8 cellular contexts compared by ENCODE assay signal in genomic region chr6:159929819-159930218, GRCh38. TPM values are rescaled to one million over a fixed set of nuclear protein-coding genes. Genes with fewer than 3 reads are reported as not detected.
DNase-seq lines count a peak whose midpoint lies in the region; ATAC-seq, FAIRE-seq and TF ChIP-seq lines count a peak whose summit lies in the region.
"Had no signal": no experiment of that assay in that cellular context is flagged by ENCODE, and none has a peak within 500 bp of the region (broad histone marks: within the 10 kb centered on the region; RNA-seq: fewer than 3 reads in every experiment).

No MANE protein-coding gene starts in this region.

- TF ChIP-seq EP300 in H1 (IDR thresholded peaks at IDR 0.05; ENCODE audit: borderline replicate concordance in 1 of 2, low read depth in 2 of 2, low read length in 2 of 2), result no peak

- TF ChIP-seq RAD21 in H1 (IDR thresholded peaks at IDR 0.05 in 1 of 2, conservative IDR thresholded peaks at IDR 0.05 in 1 of 2; ENCODE audit: low read depth in 2 of 2, low read length in 2 of 2), result no peak

- H3K9me3 ChIP-seq in H1 (ENCODE audit: insufficient read depth in 2 of 2, low read depth in 1 of 2, low read length in 1 of 2), result no peaks in the 10 kb centered on the region
- peaks cover 1% of the 10 kb centered on the region; the same call in 1 of the 2 replicates for H3K9me3 ChIP-seq in OCI-LY7 (ENCODE audit: low read length)

- WGBS in H1 (ENCODE audit: extremely low coverage in 1 of 2, insufficient coverage in 1 of 2, insufficient read length in 1 of 2, insufficient replicate concordance in 2 of 2, low coverage in 1 of 2, low lambda C conversion rate in 2 of 2, missing lambda C conversion rate in 1 of 2), 2 experiments, result 88% methylated on average over 8 of the region's 8 CpGs; no CpG with 5 or more reads in 1 of the 2 experiments

- H3K4me3 ChIP-seq in H1 (ENCODE audit: extremely low read depth in 1 of 4, insufficient read depth in 2 of 4, low read depth in 3 of 4, low read length in 4 of 4), result no peak overlapping the region
- H3K4me3 ChIP-seq in OCI-LY7 (ENCODE audit: low read depth, low read length, poor library complexity, severe bottlenecking), result no peak overlapping the region

- DNase-seq in SW480 (ENCODE audit: low spot score) (peak; percentile 21), H1 (ENCODE audit: low read depth in 1 of 2, low spot score in 2 of 2) (no peak), OCI-LY7 (ENCODE audit: low spot score) (no peak)
- DNase-seq in stimulated activated CD8-positive, alpha-beta memory T cell treated with anti-CD3 and anti-CD28 coated beads, Interleukin-12 subunit alpha, Interleukin-12 subunit beta, amount 100 ng/mL, for 1 hour (ENCODE audit: low read depth), result peak; percentile 10

- ATAC-seq in GM18867 (IDR thresholded peaks at IDR 0.05; ENCODE audit: unreplicated experiment) (peak; percentile 58), HG02798 (IDR thresholded peaks at IDR 0.05; ENCODE audit: poor library complexity, unreplicated experiment) (peak; percentile 64), HG03571 (IDR thresholded peaks at IDR 0.05; ENCODE audit: unreplicated experiment) (no peak)

- no peak overlapping the region for H3K4ac ChIP-seq in H1 (replicated peaks; ENCODE audit: insufficient read length, low read depth, low read length)

- TF ChIP-seq CTCF in H1 (IDR thresholded peaks at IDR 0.05; ENCODE audit: control extremely low read depth in 1 of 3, insufficient read depth in 1 of 3, low read depth in 1 of 3, low read length in 3 of 3) (no peak), OCI-LY7 (conservative IDR thresholded peaks at IDR 0.05; ENCODE audit: low read length) (no peak)

- no peak overlapping the region for H4K91ac ChIP-seq in H1 (replicated peaks; ENCODE audit: insufficient read length, low read length)

- no peak overlapping the region for H2BK12ac ChIP-seq in H1 (ENCODE audit: low read depth, low read length)

- H3K9me2 ChIP-seq in OCI-LY7 (ENCODE audit: insufficient read depth, low read length), result no peaks in the 10 kb centered on the region

- no peak for TF ChIP-seq POLR2A in H1 (IDR thresholded peaks at IDR 0.05; ENCODE audit: control extremely low read depth in 1 of 2, low read depth in 2 of 2, low read length in 2 of 2)

- no peak for FAIRE-seq in H1 (lab: Jason Lieb, UNC)

- no peak overlapping the region for H4K5ac ChIP-seq in H1 (ENCODE audit: insufficient read length, low read depth, low read length)

- no peak overlapping the region for H3K4me2 ChIP-seq in H1 (ENCODE audit: insufficient read depth in 1 of 2, low read depth in 2 of 2, low read length in 2 of 2)
- no peak overlapping the region for H3K4me2 ChIP-seq in OCI-LY7 (ENCODE audit: low read length)

- H3K18ac ChIP-seq in H1 (ENCODE audit: extremely low read depth, low read length), result no peak overlapping the region

- H3K27ac ChIP-seq in H1 (ENCODE audit: low read depth, low read length) (no peak overlapping the region), OCI-LY7 (ENCODE audit: low read depth, low read length, poor library complexity, severe bottlenecking) (no peak overlapping the region)

- CTCF ChIA-PET in H1 (lab: Charles Lee; ENCODE audit: partially characterized antibody) (interaction anchor here (1.2 kb wide), 1 partner anchor 11 kb away, joined by 4 read pairs; no protein-coding TSS in a partner anchor), OCI-LY7 (lab: Charles Lee; ENCODE audit: unreplicated experiment) (no interaction called here)

- POLR2A ChIA-PET in H1 (lab: Charles Lee; ENCODE audit: partially characterized antibody), result no interaction called here
- POLR2A ChIA-PET in OCI-LY7 (lab: Charles Lee), result no interaction called here

- intact Hi-C loops in OCI-LY7 (cut with micrococcal nuclease; ENCODE audit: unreplicated experiment), result no loop called here

- H3K36me3 ChIP-seq in H1 (ENCODE audit: control insufficient read depth in 2 of 4, insufficient read depth in 4 of 4, low read length in 3 of 4) (no peaks in the 10 kb centered on the region), OCI-LY7 (ENCODE audit: insufficient read depth, low read length) (no peaks in the 10 kb centered on the region)

- H3K79me2 ChIP-seq in H1 (ENCODE audit: control insufficient read depth in 1 of 2, insufficient read depth in 2 of 2, low read length in 2 of 2) (no peaks in the 10 kb centered on the region), OCI-LY7 (ENCODE audit: insufficient read depth, low read depth, low read length) (no peaks in the 10 kb centered on the region)

- H3K56ac ChIP-seq in H1 (replicated peaks; ENCODE audit: insufficient read length, low read depth, low read length), result no peak overlapping the region

- no peaks in the 10 kb centered on the region for H3K27me3 ChIP-seq in H1 (replicated peaks in 1 of 4; ENCODE audit: control insufficient read depth in 3 of 4, extremely low read depth in 1 of 4, insufficient read depth in 3 of 4, low read length in 3 of 4)

- no peak overlapping the region for H2BK20ac ChIP-seq in H1 (ENCODE audit: low read length)

- H2BK15ac ChIP-seq in H1 (ENCODE audit: low read length), result no peak overlapping the region

- no peak overlapping the region for H3K23ac ChIP-seq in H1 (ENCODE audit: insufficient read length)

- no peaks in the 10 kb centered on the region for H3K23me2 ChIP-seq in H1 (ENCODE audit: low read depth, low read length)

- H2AFZ ChIP-seq in H1 (ENCODE audit: low read length), result 0 out of 2 replicates have a peak overlapping the region, but pooled peaks have one; percentile 50
- no peak overlapping the region for H2AFZ ChIP-seq in OCI-LY7 (ENCODE audit: low read length)

- H3K79me1 ChIP-seq in H1 (ENCODE audit: low read depth, low read length), result no peaks in the 10 kb centered on the region

- H3K9ac ChIP-seq in H1 (replicated peaks in 1 of 4; ENCODE audit: extremely low read depth in 1 of 4, low read depth in 3 of 4, low read length in 3 of 4), result no peak overlapping the region

- no TSS peak for BruUV-seq in OCI-LY7 (replicated peaks; lab: Mats Ljungman, UMichigan)

- no peak overlapping the region for H4K8ac ChIP-seq in H1 (ENCODE audit: extremely low read depth, insufficient read depth, low read length)

- H2BK5ac ChIP-seq in H1 (ENCODE audit: low read depth, low read length), result no peak overlapping the region

- H4K20me1 ChIP-seq in H1 (replicated peaks in 1 of 2; ENCODE audit: control insufficient read depth in 1 of 2, insufficient read depth in 2 of 2, low read length in 2 of 2) (no peaks in the 10 kb centered on the region), OCI-LY7 (ENCODE audit: insufficient read depth, low read length) (no peaks in the 10 kb centered on the region)

- H3K4me1 ChIP-seq in H1 (replicated peaks in 1 of 4; ENCODE audit: control insufficient read depth in 3 of 4, insufficient read depth in 4 of 4, low read length in 3 of 4) (no peaks in the 10 kb centered on the region), OCI-LY7 (ENCODE audit: insufficient read depth, low read length, poor library complexity, severe bottlenecking) (no peaks in the 10 kb centered on the region)

- H2AK5ac ChIP-seq in H1 (ENCODE audit: low read depth, low read length), result no peak overlapping the region

- no peak overlapping the region for H3K14ac ChIP-seq in H1 (ENCODE audit: insufficient read length)

- H2BK120ac ChIP-seq in H1 (replicated peaks; ENCODE audit: low read depth, low read length), result no peak overlapping the region

TF ChIP-seq in H1, 55 proteins besides CTCF, POLR2A, EP300 and RAD21 (continues in another document):
- TF ChIP-seq SRF (IDR thresholded peaks at IDR 0.05; ENCODE audit: low read depth, low read length) (no peak), POLR2AphosphoS5 (IDR thresholded peaks at IDR 0.05; ENCODE audit: low read depth, low read length) (no peak), SIN3A (conservative IDR thresholded peaks at IDR 0.05 in 1 of 2, IDR thresholded peaks at IDR 0.05 in 1 of 2; ENCODE audit: low read depth in 1 of 2, low read length in 2 of 2) (no peak), CHD2 (IDR thresholded peaks at IDR 0.05; ENCODE audit: low read length) (no peak), POU5F1 (IDR thresholded peaks at IDR 0.05; ENCODE audit: low read depth, low read length) (no peak), ATF2 (IDR thresholded peaks at IDR 0.05; ENCODE audit: low read length) (no peak), BCL11A (IDR thresholded peaks at IDR 0.05; ENCODE audit: low read depth in 2 of 2, low read length in 2 of 2) (no peak), CBX8 (IDR thresholded peaks at IDR 0.05; ENCODE audit: borderline replicate concordance, low read depth, low read length) (no peak)

RNA-seq across cellular contexts. Expression of gene MAS1, which starts 39.0 kb away (rescaled TPM):
- total RNA-seq in H1 (2021; fragmentation: NEBNext Ultra II Directional; extraction: Animal tissue kit (Norgen Biotek cat#: 25700)), result not detected in 2 replicates
- polyA plus RNA-seq in H1 (2011; rRNA removed), result 0.02 TPM in 1 of 2 replicates, not detected in the other
- polyA plus RNA-seq in H1 (2011; cell fraction: cytosol; rRNA removed), result not detected
- not detected for polyA plus RNA-seq in H1 (2011; cell fraction: nucleus; rRNA removed)
- 0.03 TPM in 3 of 4 replicates, not detected in the other for polyA plus RNA-seq in H1 (2012, experiment 1 of 2)
- polyA plus RNA-seq in H1 (2012, experiment 2 of 2), result not detected
- polyA plus RNA-seq in H1 (2013, experiment 1 of 2), result 0.04 TPM
- 0.06 TPM for polyA plus RNA-seq in H1 (2013, experiment 2 of 2)
- not detected in 2 replicates for polyA minus RNA-seq in H1 (2011; rRNA and poly(A)+ RNA removed)
- polyA minus RNA-seq in H1 (2011; cell fraction: cytosol; rRNA and poly(A)+ RNA removed), result not detected
- not detected for polyA minus RNA-seq in H1 (2011; cell fraction: nucleus; rRNA and poly(A)+ RNA removed)
- total RNA-seq in OCI-LY7 (2014; rRNA removed; shearing (Covaris generic)), result under 0.01 TPM in 1 of 2 replicates, not detected in the other
- total RNA-seq in OCI-LY7 (2022), result not detected in 2 replicates
- polyA plus RNA-seq: IgD-negative memory B cell had no signal

RNA-seq across cellular contexts. Expression of gene IGF2R, which starts 39.1 kb away (rescaled TPM):
- total RNA-seq in H1 (2021; fragmentation: NEBNext Ultra II Directional; extraction: Animal tissue kit (Norgen Biotek cat#: 25700)), result 74.1 and 80.7 TPM in 2 replicates
- polyA plus RNA-seq in H1 (2011; rRNA removed), result 20.6 and 27.3 TPM in 2 replicates
- polyA plus RNA-seq in H1 (2011; cell fraction: cytosol; rRNA removed), result 22.1 TPM
- 71.3 TPM for polyA plus RNA-seq in H1 (2011; cell fraction: nucleus; rRNA removed)
- 56.9 to 65.8 TPM (median 64.4 TPM) in 4 replicates for polyA plus RNA-seq in H1 (2012, experiment 1 of 2)
- polyA plus RNA-seq in H1 (2012, experiment 2 of 2), result 9.5 TPM
- polyA plus RNA-seq in H1 (2013, experiment 1 of 2), result 66.8 TPM
- polyA plus RNA-seq in H1 (2013, experiment 2 of 2), result 53.5 TPM
- polyA minus RNA-seq in H1 (2011; rRNA and poly(A)+ RNA removed), result 94.0 and 116 TPM in 2 replicates
- 79.9 TPM for polyA minus RNA-seq in H1 (2011; cell fraction: cytosol; rRNA and poly(A)+ RNA removed)
- 135 TPM for polyA minus RNA-seq in H1 (2011; cell fraction: nucleus; rRNA and poly(A)+ RNA removed)
- 17.9 and 19.3 TPM in 2 replicates for total RNA-seq in OCI-LY7 (2014; rRNA removed; shearing (Covaris generic))
- 33.8 and 37.6 TPM in 2 replicates for total RNA-seq in OCI-LY7 (2022)

Comparison
In these comparisons a context has a peak if more than half of its experiments do, and no peak if none do; other contexts are left out.
1. DNase-seq: peak in SW480 (single experiment) and stimulated activated CD8-positive, alpha-beta memory T cell treated with anti-CD3 and anti-CD28 coated beads, Interleukin-12 subunit alpha, Interleukin-12 subunit beta, amount 100 ng/mL, for 1 hour (single experiment); none in H1 (0 of 2) and OCI-LY7 (single experiment).